21 cellular contexts compared by ENCODE assay signal in the genomic region with DNA sequence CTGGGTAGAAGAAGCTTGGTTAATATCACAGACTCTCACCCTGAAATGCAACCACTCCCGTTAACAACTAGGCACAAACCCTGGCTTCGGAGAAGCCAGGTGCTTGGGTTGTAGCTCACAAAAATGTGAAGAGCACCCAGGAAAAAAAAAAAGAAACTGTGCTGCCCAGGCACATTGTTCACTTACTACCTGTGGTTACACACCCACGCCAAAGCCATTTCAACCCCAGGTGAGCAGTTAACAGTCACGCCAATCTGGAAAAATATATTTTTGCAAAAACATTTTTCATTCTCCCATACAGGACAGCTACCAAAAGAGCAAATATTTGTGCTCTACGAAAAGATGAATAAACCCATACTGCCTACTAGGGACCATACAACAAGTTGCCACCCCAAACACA. TPM values are rescaled to one million over a fixed set of nuclear protein-coding genes. Genes with fewer than 3 reads are reported as not detected.
A peak's percentile ranks its signal among the peaks of the same experiment; 100 is the strongest.
DNase-seq lines count a peak whose midpoint lies in the region; ATAC-seq and TF ChIP-seq lines count a peak whose summit lies in the region.
"Had no signal": no experiment of that assay in that cellular context is flagged by ENCODE, and none has a peak within 500 bp of the region (broad histone marks: within the 10 kb centered on the region; RNA-seq: fewer than 3 reads in every experiment).

No MANE protein-coding gene starts in this region.

- H3K27me3 ChIP-seq in H9 (ENCODE audit: insufficient read depth, low read length) (no peaks in the 10 kb centered on the region), left lung (no peaks in the 10 kb centered on the region), subcutaneous abdominal adipose tissue (ENCODE audit: control insufficient read depth in 5 of 5, insufficient read depth in 4 of 5, low read length in 5 of 5) (no peaks in the 10 kb centered on the region), MG63 (no peaks in the 10 kb centered on the region)
- H3K27me3 ChIP-seq: ascending aorta, dorsolateral prefrontal cortex, SJSA1 had no signal

- no peaks in the 10 kb centered on the region for H3K79me2 ChIP-seq in H9 (ENCODE audit: insufficient read depth, low read length)

- H3K18ac ChIP-seq in H9 (ENCODE audit: insufficient read length, low read depth, low read length) = no peak overlapping the region

- intact Hi-C loops in left lung (cut with DNase I) = no loop called here

- no CpG with 5 or more reads among the region's 5 CpGs for WGBS in H9 (ENCODE audit: extremely low coverage, insufficient read length, low lambda C conversion rate)

- H4K5ac ChIP-seq in H9 (ENCODE audit: insufficient read length, low read depth, low read length) = no peak overlapping the region

- H3K9me3 ChIP-seq in H9 (ENCODE audit: control insufficient read depth, low read depth, low read length) = no peaks in the 10 kb centered on the region
- no peaks in the 10 kb centered on the region for H3K9me3 ChIP-seq in left lung
- no peaks in the 10 kb centered on the region for H3K9me3 ChIP-seq in subcutaneous abdominal adipose tissue (ENCODE audit: control insufficient read depth in 5 of 5, low read length in 5 of 5)
- H3K9me3 ChIP-seq in MG63 = no peaks in the 10 kb centered on the region
- H3K9me3 ChIP-seq: ascending aorta, SJSA1 had no signal

- no peaks in the 10 kb centered on the region; the same call in 1 of the 2 replicates for H3K4me1 ChIP-seq in H9 (ENCODE audit: insufficient read depth, low read length)
- H3K4me1 ChIP-seq in left lung = peaks cover 27 to 46% of the 10 kb centered on the region in 2 donors
- H3K4me1 ChIP-seq in subcutaneous abdominal adipose tissue (ENCODE audit: control insufficient read depth in 5 of 5, insufficient read depth in 5 of 5, low read length in 5 of 5) = peaks cover 12 to 46% (median 41%) of the 10 kb centered on the region in 5 donors
- H3K4me1 ChIP-seq: SJSA1 had no signal

- H3K56ac ChIP-seq in H9 (ENCODE audit: insufficient read length, low read depth, low read length) = no peak overlapping the region

- H2BK20ac ChIP-seq in H9 (ENCODE audit: low read depth, low read length, poor library complexity, severe bottlenecking) = no peak overlapping the region

- H3K36me3 ChIP-seq in left lung (no peaks in the 10 kb centered on the region), subcutaneous abdominal adipose tissue (ENCODE audit: control insufficient read depth in 5 of 5, insufficient read depth in 5 of 5, low read length in 5 of 5) (no peaks in the 10 kb centered on the region), MG63 (no peaks in the 10 kb centered on the region)
- H3K36me3 ChIP-seq: ascending aorta, SJSA1 had no signal

- no peak overlapping the region for H3T11ph ChIP-seq in H9 (ENCODE audit: low read length)

- H3K27ac Mint-ChIP-seq in H9 = peak overlapping the region in 2 of 3 experiments; percentile 18 to 22; a peak in 1 of 7 replicates
- H3K27ac Mint-ChIP-seq: memory B cell; T-helper 1 cell treated with Interleukin-12 subunit alpha and Interleukin-12 subunit beta and Interleukin-4 antibody, amounts not matched to agents 30 μg/mL and 1 μg/mL, for 36 hours had no signal

- H3K4ac ChIP-seq in H9 (ENCODE audit: low read depth, low read length) = no peak overlapping the region

- H2AK5ac ChIP-seq in H9 (ENCODE audit: insufficient read length, low read length) = no peak overlapping the region

- H3K4me3 ChIP-seq in left lung (no peak overlapping the region), subcutaneous abdominal adipose tissue (ENCODE audit: low read depth in 1 of 5, low read length in 5 of 5) (no peak overlapping the region), MG63 (no peak overlapping the region)
- H3K4me3 ChIP-seq: ascending aorta, dorsolateral prefrontal cortex, GM23248, SJSA1, skin epidermis had no signal

- DNase-seq in H9 (no peak), SW480 (ENCODE audit: low spot score) (peak; percentile 24), left lung (no peak), NCI-H1436 (lab: John Stamatoyannopoulos, UW) (no peak), GM03348 (ENCODE audit: low spot score) (no peak), MG63 (no peak)
- DNase-seq: activated CD4-positive, alpha-beta T cell treated with anti-CD3 and anti-CD28 coated beads for 48 hours; CD4-positive, CD25-positive, alpha-beta regulatory T cell; dorsolateral prefrontal cortex; GM23248; HFFc6; NCI-H1694; nucleus accumbens had no signal

- no peaks in the 10 kb centered on the region for H3K36me3 Mint-ChIP-seq in H9 (ENCODE audit: insufficient read depth in 1 of 3, low read depth in 3 of 3)

- TF ChIP-seq CTCF in H9 (conservative IDR thresholded peaks at IDR 0.05) (no peak), left lung (IDR thresholded peaks at IDR 0.05) (no peak)

- no peak overlapping the region for H2BK15ac ChIP-seq in H9 (ENCODE audit: low read depth, low read length)

- no peaks in the 10 kb centered on the region for H3K9me3 Mint-ChIP-seq in H9
- H3K9me3 Mint-ChIP-seq: central memory CD8-positive, alpha-beta T cell; HFFc6; memory B cell; T-helper 1 cell treated with Interleukin-12 subunit alpha and Interleukin-12 subunit beta and Interleukin-4 antibody, amounts not matched to agents 30 μg/mL and 1 μg/mL, for 36 hours had no signal

- H3K9ac ChIP-seq in H9 (ENCODE audit: extremely low read depth, insufficient read length, low read length) (no peak overlapping the region), subcutaneous abdominal adipose tissue (ENCODE audit: low read length in 5 of 5) (no peak overlapping the region)
- H3K9ac ChIP-seq: GM23248 had no signal

- H3K27me3 Mint-ChIP-seq in H9 (ENCODE audit: low read depth) = no peaks in the 10 kb centered on the region; the same call in 1 of the 2 replicates
- H3K27me3 Mint-ChIP-seq: activated naive CD8-positive, alpha-beta T cell; CD4-positive, CD25-positive, alpha-beta regulatory T cell; central memory CD8-positive, alpha-beta T cell; memory B cell had no signal

- no peak overlapping the region for H2BK12ac ChIP-seq in H9 (ENCODE audit: insufficient read length, low read depth, low read length)

- no peaks in the 10 kb centered on the region for H4K20me1 ChIP-seq in H9 (ENCODE audit: control insufficient read depth, insufficient read depth, insufficient read length)

- no peak overlapping the region for H3K4me2 ChIP-seq in H9 (ENCODE audit: insufficient read depth, insufficient read length, low read length)

- no peak overlapping the region for H2AFZ ChIP-seq in H9 (ENCODE audit: low read length)
- H2AFZ ChIP-seq: GM23248 had no signal

- H3K23me2 ChIP-seq in H9 (ENCODE audit: insufficient read length, low read depth, low read length, poor library complexity, severe bottlenecking) = no peaks in the 10 kb centered on the region

- H3K4me3 Mint-ChIP-seq in H9 = no peak overlapping the region
- H3K4me3 Mint-ChIP-seq: activated naive CD8-positive, alpha-beta T cell; CD4-positive, CD25-positive, alpha-beta regulatory T cell; central memory CD8-positive, alpha-beta T cell; HFFc6; memory B cell; T-helper 1 cell treated with Interleukin-12 subunit alpha and Interleukin-12 subunit beta and Interleukin-4 antibody, amounts not matched to agents 30 μg/mL and 1 μg/mL, for 36 hours had no signal

- H2BK5ac ChIP-seq in H9 (ENCODE audit: insufficient read length, low read length) = no peak overlapping the region

- no peak overlapping the region for H4K8ac ChIP-seq in H9 (replicated peaks; ENCODE audit: insufficient read length, low read depth, low read length)

- no peak overlapping the region for H3K14ac ChIP-seq in H9 (ENCODE audit: insufficient read depth, low read length)

- peak; percentile 23 for ATAC-seq in left lung

- H3K79me1 ChIP-seq in H9 (ENCODE audit: insufficient read depth, low read depth, low read length, poor library complexity, severe bottlenecking) = no peaks in the 10 kb centered on the region

- H2BK120ac ChIP-seq in H9 (ENCODE audit: low read depth, low read length, poor library complexity, severe bottlenecking) = no peak overlapping the region

- H3K27ac ChIP-seq in H9 (ENCODE audit: insufficient read length, low read depth, low read length) (no peak overlapping the region), left lung (peak overlapping the region in 1 of 2 donors; percentile 79), subcutaneous abdominal adipose tissue (ENCODE audit: low read depth, low read length) (peak overlapping the region; percentile 20)
- H3K27ac ChIP-seq: GM23248, SJSA1 had no signal

- H4K91ac ChIP-seq in H9 (ENCODE audit: insufficient read length, low read depth, low read length) = no peak overlapping the region

- H3K4me1 Mint-ChIP-seq in H9 = peaks cover 18 to 24% of the 10 kb centered on the region in 2 experiments
- H3K4me1 Mint-ChIP-seq: central memory CD8-positive, alpha-beta T cell had no signal

- no peak overlapping the region for H3K23ac ChIP-seq in H9 (ENCODE audit: insufficient read length, low read depth, low read length)

RNA-seq across cellular contexts. Expression of gene SIL1, which starts 49.2 kb away (rescaled TPM):
- total RNA-seq in H9 (2021) (10.6 and 14.4 TPM in 2 replicates), left lung (10 to 100 TPM; 67.9 to 71.7 TPM)
- 48.9 and 78.7 TPM in 2 replicates for total RNA-seq in MG63 (2014; rRNA removed; shearing (Covaris generic); ENCODE audit: low replicate concordance)
